8 cellular contexts compared by ENCODE assay signal in genomic region chr7:22853674-22854157, GRCh38. TPM values are rescaled to one million over a fixed set of nuclear protein-coding genes. Genes with fewer than 3 reads are reported as not detected.
DNase-seq lines count a peak whose midpoint lies in the region; ATAC-seq, FAIRE-seq and TF ChIP-seq lines count a peak whose summit lies in the region.

No MANE protein-coding gene starts in this region.

- no peak overlapping the region for H3K27ac ChIP-seq in foreskin keratinocyte
- H3K27ac ChIP-seq in sigmoid colon = peak overlapping the region; percentile 92 to 98 (median 98)

- H3K27me3 ChIP-seq in foreskin keratinocyte = no peaks in the 10 kb centered on the region
- H3K27me3 ChIP-seq in sigmoid colon = no peaks in the 10 kb centered on the region

- CTCF ChIA-PET in activated CD4-positive, alpha-beta T cell treated with anti-CD3 and anti-CD28 coated beads for 36 hours (lab: Charles Lee) = interaction anchor here (0.9 to 1.2 kb wide), 2 partner anchors 20 to 23 kb away, joined by 3 to 5 read pairs; no protein-coding TSS in a partner anchor

- intact Hi-C loops in activated CD4-positive, alpha-beta T cell treated with anti-CD3 and anti-CD28 coated beads for 36 hours (cut with DNase I, micrococcal nuclease) = loop anchor here (1.0 to 10.0 kb wide), 13 partner anchors 31 to 741 kb away; partner anchors contain the start of genes HYCC1 (in 2 of the 2), TOMM7 (in 2 of the 2), CCDC126 (in 1 of the 2) and KLHL7 (in 1 of the 2)
- intact Hi-C loops in sigmoid colon (cut with DNase I) = loop anchor here (1.0 to 10.0 kb wide), 7 partner anchors 31 to 621 kb away; partner anchors contain the start of genes HYCC1, IGF2BP3, IL6 and KLHL7

- DNase-seq in DMS114 treated with DMSO at 0.1 percent for 48 hours (lab: John Stamatoyannopoulos, UW; ENCODE audit: unreplicated experiment) = peak; percentile 49
- DNase-seq in activated CD4-positive, alpha-beta T cell treated with anti-CD3 and anti-CD28 coated beads for 36 hours = peak; percentile 74
- no peak for DNase-seq in foreskin keratinocyte
- DNase-seq in sigmoid colon = no peak
- no peak for DNase-seq in RCC 7860 (ENCODE audit: low spot score)
- no peak for DNase-seq in mucosa of gallbladder (ENCODE audit: low spot score)

- peaks cover 39% of the 10 kb centered on the region for H3K36me3 Mint-ChIP-seq in activated CD4-positive, alpha-beta T cell treated with anti-CD3 and anti-CD28 coated beads for 36 hours (ENCODE audit: low read depth)

- H3K4me1 Mint-ChIP-seq in activated CD4-positive, alpha-beta T cell treated with anti-CD3 and anti-CD28 coated beads for 36 hours = peaks cover 28% of the 10 kb centered on the region

- no peak for TF ChIP-seq POLR2A in sigmoid colon (IDR thresholded peaks at IDR 0.05)

- peaks cover 2% of the 10 kb centered on the region for H3K27me3 Mint-ChIP-seq in activated CD4-positive, alpha-beta T cell treated with anti-CD3 and anti-CD28 coated beads for 36 hours

- H3K27ac Mint-ChIP-seq in activated CD4-positive, alpha-beta T cell treated with anti-CD3 and anti-CD28 coated beads for 36 hours = peak overlapping the region; percentile 92

- TF ChIP-seq CTCF in foreskin keratinocyte (conservative IDR thresholded peaks at IDR 0.05) = no peak
- TF ChIP-seq CTCF in sigmoid colon (IDR thresholded peaks at IDR 0.05) = peak in 1 of 4 experiments; percentile 98

- H3K4me1 ChIP-seq in foreskin keratinocyte (peaks cover 32% of the 10 kb centered on the region), sigmoid colon (peaks cover 0 to 34% (median 21%) of the 10 kb centered on the region in 4 donors)

- H3K9me3 Mint-ChIP-seq in activated CD4-positive, alpha-beta T cell treated with anti-CD3 and anti-CD28 coated beads for 36 hours (ENCODE audit: low read depth) = no peaks in the 10 kb centered on the region

- peak; percentile 25 for ATAC-seq in GM19438 (IDR thresholded peaks at IDR 0.05; ENCODE audit: low read depth, unreplicated experiment)
- ATAC-seq in HG03460 (IDR thresholded peaks at IDR 0.05; ENCODE audit: unreplicated experiment) = peak; percentile 20
- peak; percentile 63 for ATAC-seq in activated CD4-positive, alpha-beta T cell treated with anti-CD3 and anti-CD28 coated beads for 36 hours
- ATAC-seq in foreskin keratinocyte = peak; percentile 9

- H3K4me3 ChIP-seq in sigmoid colon = peak overlapping the region; percentile 29 to 75 (median 68)

- 8 to 12% methylated on average over 28 of the region's 28 CpGs for WGBS in sigmoid colon, 2 donors

- POLR2A ChIA-PET in activated CD4-positive, alpha-beta T cell treated with anti-CD3 and anti-CD28 coated beads for 36 hours (lab: Charles Lee) = no interaction called here

- no peaks in the 10 kb centered on the region for H3K9me3 ChIP-seq in sigmoid colon

- no peak for FAIRE-seq in RCC 7860 (lab: Jason Lieb, UNC)

- no peak for TF ChIP-seq EP300 in sigmoid colon (IDR thresholded peaks at IDR 0.05)

- peak overlapping the region; percentile 92 for H3K4me3 Mint-ChIP-seq in activated CD4-positive, alpha-beta T cell treated with anti-CD3 and anti-CD28 coated beads for 36 hours

- H3K36me3 ChIP-seq in sigmoid colon = peaks cover 0 to 13% (median under 1%) of the 10 kb centered on the region in 4 donors

RNA-seq across cellular contexts. Expression of gene TOMM7, which starts 31.1 kb away (rescaled TPM):
- 100 to 1,000 TPM in 1 of 2 experiments, 10 to 100 TPM in 1; 73.7 to 254 TPM for total RNA-seq in activated CD4-positive, alpha-beta T cell treated with anti-CD3 and anti-CD28 coated beads for 36 hours
- total RNA-seq in foreskin keratinocyte (231 and 280 TPM in 2 replicates), sigmoid colon (100 to 1,000 TPM; 148 to 341 (median 277) TPM), mucosa of gallbladder (345 TPM)
- polyA plus RNA-seq in foreskin keratinocyte (672 and 751 TPM in 2 replicates), sigmoid colon (100 to 1,000 TPM; 324 to 625 (median 452) TPM)

Comparison
In these comparisons a context has a peak if more than half of its experiments do, and no peak if none do; other contexts are left out.
1. DNase-seq: peak in DMS114 treated with DMSO at 0.1 percent for 48 hours (single experiment) and activated CD4-positive, alpha-beta T cell treated with anti-CD3 and anti-CD28 coated beads for 36 hours (single experiment); none in foreskin keratinocyte (0 of 2), sigmoid colon (single experiment), RCC 7860 (single experiment) and mucosa of gallbladder (single experiment).
2. ATAC-seq: peak in every context shown above with its lines; median percentile 63 in activated CD4-positive, alpha-beta T cell treated with anti-CD3 and anti-CD28 coated beads for 36 hours; 25 in GM19438; 20 in HG03460; 9 in foreskin keratinocyte.